In genomic region chr6:149884617-149885016, GRCh38 we compare ENCODE assay signal across 1 cellular context.
TF ChIP-seq lines count a peak whose summit lies in the region.

No MANE protein-coding gene starts in this region.

TF ChIP-seq in WTC11, 78 proteins besides CTCF, POLR2A, EP300 and RAD21 (continued from another document):
- TF ChIP-seq, protein P1, sequence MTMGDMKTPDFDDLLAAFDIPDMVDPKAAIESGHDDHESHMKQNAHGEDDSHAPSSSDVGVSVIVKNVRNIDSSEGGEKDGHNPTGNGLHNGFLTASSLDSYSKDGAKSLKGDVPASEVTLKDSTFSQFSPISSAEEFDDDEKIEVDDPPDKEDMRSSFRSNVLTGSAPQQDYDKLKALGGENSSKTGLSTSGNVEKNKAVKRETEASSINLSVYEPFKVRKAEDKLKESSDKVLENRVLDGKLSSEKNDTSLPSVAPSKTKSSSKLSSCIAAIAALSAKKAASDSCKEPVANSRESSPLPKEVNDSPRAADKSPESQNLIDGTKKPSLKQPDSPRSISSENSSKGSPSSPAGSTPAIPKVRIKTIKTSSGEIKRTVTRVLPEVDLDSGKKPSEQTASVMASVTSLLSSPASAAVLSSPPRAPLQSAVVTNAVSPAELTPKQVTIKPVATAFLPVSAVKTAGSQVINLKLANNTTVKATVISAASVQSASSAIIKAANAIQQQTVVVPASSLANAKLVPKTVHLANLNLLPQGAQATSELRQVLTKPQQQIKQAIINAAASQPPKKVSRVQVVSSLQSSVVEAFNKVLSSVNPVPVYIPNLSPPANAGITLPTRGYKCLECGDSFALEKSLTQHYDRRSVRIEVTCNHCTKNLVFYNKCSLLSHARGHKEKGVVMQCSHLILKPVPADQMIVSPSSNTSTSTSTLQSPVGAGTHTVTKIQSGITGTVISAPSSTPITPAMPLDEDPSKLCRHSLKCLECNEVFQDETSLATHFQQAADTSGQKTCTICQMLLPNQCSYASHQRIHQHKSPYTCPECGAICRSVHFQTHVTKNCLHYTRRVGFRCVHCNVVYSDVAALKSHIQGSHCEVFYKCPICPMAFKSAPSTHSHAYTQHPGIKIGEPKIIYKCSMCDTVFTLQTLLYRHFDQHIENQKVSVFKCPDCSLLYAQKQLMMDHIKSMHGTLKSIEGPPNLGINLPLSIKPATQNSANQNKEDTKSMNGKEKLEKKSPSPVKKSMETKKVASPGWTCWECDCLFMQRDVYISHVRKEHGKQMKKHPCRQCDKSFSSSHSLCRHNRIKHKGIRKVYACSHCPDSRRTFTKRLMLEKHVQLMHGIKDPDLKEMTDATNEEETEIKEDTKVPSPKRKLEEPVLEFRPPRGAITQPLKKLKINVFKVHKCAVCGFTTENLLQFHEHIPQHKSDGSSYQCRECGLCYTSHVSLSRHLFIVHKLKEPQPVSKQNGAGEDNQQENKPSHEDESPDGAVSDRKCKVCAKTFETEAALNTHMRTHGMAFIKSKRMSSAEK (CRISPR knock-in tag; IDR thresholded peaks at IDR 0.05; ENCODE audit: borderline replicate concordance), result no peak
